24 cellular contexts compared by ENCODE assay signal in genomic region chr4:129335263-129335662, GRCh38.
DNase-seq lines count a peak whose midpoint lies in the region; ATAC-seq, FAIRE-seq and TF ChIP-seq lines count a peak whose summit lies in the region.
"Had no signal": no experiment of that assay in that cellular context is flagged by ENCODE, and none has a peak within 500 bp of the region (broad histone marks: within the 10 kb centered on the region; RNA-seq: fewer than 3 reads in every experiment).

No MANE protein-coding gene starts in this region.

- H3K4me3 Mint-ChIP-seq in neural progenitor cell, result no peak overlapping the region
- H3K4me3 Mint-ChIP-seq: mesothelial cell of epicardium; natural killer cell treated with Interleukin-12 subunit alpha and Interleukin-12 subunit beta and Interleukin-15 and Interleukin-18, amount 100 ng/mL, for 72 hours; T-cell had no signal

- no peak overlapping the region for H2BK15ac ChIP-seq in mesenchymal stem cell (ENCODE audit: low read depth, poor library complexity, severe bottlenecking)

- H3K79me2 ChIP-seq in PC-3 (ENCODE audit: low read length) (no peaks in the 10 kb centered on the region), neural progenitor cell (ENCODE audit: low read depth) (no peaks in the 10 kb centered on the region)
- H3K79me2 ChIP-seq: parathyroid adenoma had no signal

- H3K27me3 Mint-ChIP-seq in neural progenitor cell (ENCODE audit: insufficient read depth, low read depth), result peaks cover 2% of the 10 kb centered on the region

- ATAC-seq in PC-3, result no peak
- ATAC-seq: activated naive CD4-positive, alpha-beta T cell treated with anti-CD3 and anti-CD28 coated beads, Interleukin-2, amount 50 U/mL, for 72 hours; HepG2; left colon; natural killer cell treated with Interleukin-12 subunit alpha and Interleukin-12 subunit beta and Interleukin-15 and Interleukin-18, amount 100 ng/mL, for 72 hours; Right ventricle myocardium inferior; sciatic nerve; T-cell had no signal

- H4K8ac ChIP-seq in mesenchymal stem cell (ENCODE audit: low read length), result no peak overlapping the region

- TF ChIP-seq CTCF in PC-3 (conservative IDR thresholded peaks at IDR 0.05; ENCODE audit: low read depth, low read length), result no peak
- TF ChIP-seq CTCF in neural progenitor cell (IDR thresholded peaks at IDR 0.05), result no peak

- H3K27me3 ChIP-seq in PC-3 (ENCODE audit: low read length), result no peaks in the 10 kb centered on the region
- no peaks in the 10 kb centered on the region for H3K27me3 ChIP-seq in neural progenitor cell
- H3K27me3 ChIP-seq in mesenchymal stem cell (ENCODE audit: control insufficient read depth in 1 of 2, insufficient read depth in 1 of 2, low read length in 2 of 2), result no peaks in the 10 kb centered on the region
- H3K27me3 ChIP-seq: esophagus muscularis mucosa had no signal

- POLR2A ChIA-PET in PC-3 (lab: Charles Lee; ENCODE audit: unreplicated experiment), result no interaction called here

- no peaks in the 10 kb centered on the region for H3K36me3 ChIP-seq in PC-3 (ENCODE audit: low read depth, low read length)
- no peaks in the 10 kb centered on the region for H3K36me3 ChIP-seq in neural progenitor cell
- no peaks in the 10 kb centered on the region for H3K36me3 ChIP-seq in mesenchymal stem cell (ENCODE audit: control insufficient read depth in 1 of 2, insufficient read depth in 2 of 2, low read depth in 1 of 2, low read length in 2 of 2)
- H3K36me3 ChIP-seq: esophagus muscularis mucosa had no signal

- H3K4me1 Mint-ChIP-seq in neural progenitor cell, result peaks cover 20% of the 10 kb centered on the region
- H3K4me1 Mint-ChIP-seq: T-cell had no signal

- no peak overlapping the region for H2AK5ac ChIP-seq in mesenchymal stem cell (ENCODE audit: low read length, severe bottlenecking)

- H3K9ac ChIP-seq in PC-3 (ENCODE audit: low read length), result 0 out of 2 replicates have a peak overlapping the region, but pooled peaks have one; percentile 2
- H3K9ac ChIP-seq in neural progenitor cell, result no peak overlapping the region
- H3K9ac ChIP-seq in mesenchymal stem cell (ENCODE audit: low read length), result no peak overlapping the region
- H3K9ac ChIP-seq: parathyroid adenoma had no signal

- H3K23ac ChIP-seq in mesenchymal stem cell (ENCODE audit: low read length in 2 of 2), result no peak overlapping the region

- CTCF ChIA-PET in PC-3 (lab: Charles Lee), result no interaction called here

- DNase-seq in NCI-H2107 treated with DMSO at 0.1 percent for 48 hours (lab: John Stamatoyannopoulos, UW; ENCODE audit: unreplicated experiment), result peak; percentile 33
- DNase-seq in NCI-H2107 (lab: John Stamatoyannopoulos, UW), result no peak
- DNase-seq in NCI-H1694 treated with DMSO at 0.1 percent for 48 hours (lab: John Stamatoyannopoulos, UW), result peak; percentile 28
- DNase-seq in PC-3, result no peak
- DNase-seq in neural progenitor cell (ENCODE audit: low spot score), result no peak
- DNase-seq in mesenchymal stem cell, result no peak
- DNase-seq in activated T-cell treated with anti-CD3 and anti-CD28 coated beads, Interleukin-2, amount 50 U/mL, for 1 hour, result no peak
- no peak for DNase-seq in GM12892 (ENCODE audit: insufficient read length)
- DNase-seq: C1 segment of cervical spinal cord; Calu3; GOT3; left colon; NCI-H187 treated with DMSO at 0.1 percent for 48 hours; stimulated activated CD4-positive, alpha-beta T cell treated with anti-CD3 and anti-CD28 coated beads, Interleukin-15, amount 100 ng/mL, for 24 hours; T-cell had no signal

- H2BK12ac ChIP-seq in mesenchymal stem cell (ENCODE audit: low read length in 2 of 2), result no peak overlapping the region

- H3K4me3 ChIP-seq in PC-3 (ENCODE audit: low read length), result no peak overlapping the region
- H3K4me3 ChIP-seq in neural progenitor cell, result no peak overlapping the region
- no peak overlapping the region for H3K4me3 ChIP-seq in mesenchymal stem cell (ENCODE audit: insufficient read depth in 1 of 2, low read depth in 1 of 2, low read length in 2 of 2)
- H3K4me3 ChIP-seq: esophagus muscularis mucosa had no signal

- H2AFZ ChIP-seq in PC-3 (ENCODE audit: low read length), result no peak overlapping the region
- H2AFZ ChIP-seq in neural progenitor cell (replicated peaks), result no peak overlapping the region
- H2AFZ ChIP-seq in mesenchymal stem cell (ENCODE audit: low read depth, low read length), result no peak overlapping the region
- H2AFZ ChIP-seq: parathyroid adenoma had no signal

- H3K9me2 ChIP-seq in PC-3 (replicated peaks; ENCODE audit: low read length), result no peaks in the 10 kb centered on the region

- H3F3A ChIP-seq in PC-3 (ENCODE audit: low read length, unreplicated experiment), result no peaks in the 10 kb centered on the region
- peaks cover 15% of the 10 kb centered on the region for H3F3A ChIP-seq in neural progenitor cell (ENCODE audit: low read depth)

- intact Hi-C loops in PC-3 (cut with micrococcal nuclease), result no loop called here

- no peaks in the 10 kb centered on the region for H3K79me1 ChIP-seq in mesenchymal stem cell (replicated peaks; ENCODE audit: low read length, poor library complexity, severe bottlenecking)

- H4K20me1 ChIP-seq in PC-3 (ENCODE audit: low read length), result no peaks in the 10 kb centered on the region
- H4K20me1 ChIP-seq in neural progenitor cell (ENCODE audit: low read depth), result no peaks in the 10 kb centered on the region

- H3K14ac ChIP-seq in mesenchymal stem cell (ENCODE audit: low read length in 2 of 2), result no peak overlapping the region

- no peaks in the 10 kb centered on the region for H3K36me3 Mint-ChIP-seq in neural progenitor cell
- H3K36me3 Mint-ChIP-seq: activated naive CD4-positive, alpha-beta T cell treated with anti-CD3 and anti-CD28 coated beads, Interleukin-2, amount 50 U/mL, for 72 hours; mesothelial cell of epicardium; natural killer cell treated with Interleukin-12 subunit alpha and Interleukin-12 subunit beta and Interleukin-15 and Interleukin-18, amount 100 ng/mL, for 72 hours; T-cell had no signal

- peak overlapping the region; percentile 26 for H3K27ac Mint-ChIP-seq in neural progenitor cell
- H3K27ac Mint-ChIP-seq: activated naive CD4-positive, alpha-beta T cell treated with anti-CD3 and anti-CD28 coated beads, Interleukin-2, amount 50 U/mL, for 72 hours; mesothelial cell of epicardium; natural killer cell treated with Interleukin-12 subunit alpha and Interleukin-12 subunit beta and Interleukin-15 and Interleukin-18, amount 100 ng/mL, for 72 hours; T-cell had no signal

- H3K9me3 Mint-ChIP-seq in neural progenitor cell, result no peaks in the 10 kb centered on the region
- H3K9me3 Mint-ChIP-seq: activated naive CD4-positive, alpha-beta T cell treated with anti-CD3 and anti-CD28 coated beads, Interleukin-2, amount 50 U/mL, for 72 hours; natural killer cell treated with Interleukin-12 subunit alpha and Interleukin-12 subunit beta and Interleukin-15 and Interleukin-18, amount 100 ng/mL, for 72 hours; T-cell had no signal

- no peak overlapping the region for H3K4ac ChIP-seq in mesenchymal stem cell (ENCODE audit: low read depth in 1 of 2, low read length in 2 of 2)

- H4K91ac ChIP-seq in mesenchymal stem cell (ENCODE audit: low read length), result no peak overlapping the region

- no peak for TF ChIP-seq POLR2A in GM12892 (IDR thresholded peaks at IDR 0.05; ENCODE audit: low read depth, low read length)

- no peak for FAIRE-seq in GM12892 (lab: Jason Lieb, UNC)
- FAIRE-seq: astrocyte, HepG2 had no signal

- no peak overlapping the region for H2BK5ac ChIP-seq in mesenchymal stem cell (ENCODE audit: low read depth, low read length, poor library complexity, severe bottlenecking)

- no peak overlapping the region for H2BK120ac ChIP-seq in mesenchymal stem cell (ENCODE audit: low read depth, low read length)

- H3K27ac ChIP-seq in PC-3 (ENCODE audit: low read length) (peak overlapping the region; percentile 46), neural progenitor cell (no peak overlapping the region), mesenchymal stem cell (ENCODE audit: low read length, poor library complexity, severe bottlenecking) (no peak overlapping the region)
- H3K27ac ChIP-seq: esophagus muscularis mucosa, parathyroid adenoma had no signal

- no peak overlapping the region for H3K18ac ChIP-seq in mesenchymal stem cell (ENCODE audit: low read depth in 1 of 2, low read length in 2 of 2)

- 92% methylated on average over 5 of the region's 7 CpGs for WGBS in mesenchymal stem cell

- H3K4me1 ChIP-seq in PC-3 (ENCODE audit: insufficient read depth, low read length) (peaks cover 22% of the 10 kb centered on the region), neural progenitor cell (peaks cover 28% of the 10 kb centered on the region), mesenchymal stem cell (ENCODE audit: control insufficient read depth, insufficient read depth, low read depth, low read length) (no peaks in the 10 kb centered on the region)
- H3K4me1 ChIP-seq: esophagus muscularis mucosa, parathyroid adenoma had no signal

- no TSS peak for BruUV-seq in PC-3 (replicated peaks; lab: Mats Ljungman, UMichigan)

- H3K9me3 ChIP-seq in PC-3 (ENCODE audit: low read length), result no peaks in the 10 kb centered on the region
- H3K9me3 ChIP-seq in neural progenitor cell (ENCODE audit: low read depth), result no peaks in the 10 kb centered on the region
- H3K9me3 ChIP-seq in mesenchymal stem cell (ENCODE audit: control insufficient read depth, low read length), result no peaks in the 10 kb centered on the region
- H3K9me3 ChIP-seq: esophagus muscularis mucosa had no signal

- no peak overlapping the region for H3K4me2 ChIP-seq in PC-3 (ENCODE audit: low read length)
- peak overlapping the region; percentile 62 for H3K4me2 ChIP-seq in neural progenitor cell
- no peak overlapping the region for H3K4me2 ChIP-seq in mesenchymal stem cell (ENCODE audit: low read length, poor library complexity, severe bottlenecking)

Comparison
In these comparisons a context has a peak if more than half of its experiments do, and no peak if none do; other contexts are left out.
1. DNase-seq: peak in NCI-H2107 treated with DMSO at 0.1 percent for 48 hours (single experiment) and NCI-H1694 treated with DMSO at 0.1 percent for 48 hours (single experiment); none in NCI-H2107 (single experiment), PC-3 (single experiment), neural progenitor cell (single experiment), mesenchymal stem cell (single experiment), activated T-cell treated with anti-CD3 and anti-CD28 coated beads, Interleukin-2, amount 50 U/mL, for 1 hour (single experiment) and GM12892 (single experiment).